Comparison of ENCODE assay signal across 8 cellular contexts in the genomic region with DNA sequence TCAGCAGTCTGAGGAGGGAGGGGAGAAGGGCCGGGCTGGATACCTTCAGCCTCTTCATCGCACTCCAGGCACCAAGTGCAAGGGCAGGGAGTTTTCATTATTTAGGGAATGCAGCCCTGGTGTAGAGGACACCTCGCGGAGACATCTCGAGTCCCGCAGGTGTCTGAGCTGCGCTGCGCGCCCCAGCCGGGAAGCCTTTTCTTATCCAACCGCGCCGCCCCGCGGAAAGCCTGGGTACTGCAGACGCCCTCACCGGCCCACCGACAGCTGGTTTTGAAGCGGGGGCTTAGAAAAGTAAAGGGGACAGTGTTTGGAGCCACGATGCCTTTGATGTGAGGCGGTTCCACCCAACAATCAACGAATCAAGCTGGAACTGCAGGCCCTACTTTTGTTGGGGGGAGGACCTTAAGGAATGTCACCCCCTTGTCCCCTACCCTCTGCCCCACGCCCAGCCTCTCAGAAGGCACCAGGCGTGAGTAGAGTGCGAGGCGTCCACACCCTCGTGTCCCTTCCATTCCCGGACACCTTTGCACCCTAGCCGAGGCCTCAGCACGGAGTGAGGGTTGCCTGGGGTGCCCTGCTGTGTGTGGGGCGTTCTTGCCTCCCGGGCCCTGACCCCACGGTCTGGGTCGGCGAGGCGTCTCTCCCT. TPM values are rescaled to one million over a fixed set of nuclear protein-coding genes. Genes with fewer than 3 reads are reported as not detected.
DNase-seq lines count a peak whose midpoint lies in the region; ATAC-seq and TF ChIP-seq lines count a peak whose summit lies in the region.

No MANE protein-coding gene starts in this region.

- peak; percentile 98 for TF ChIP-seq CTCF in epithelial cell of proximal tubule (conservative IDR thresholded peaks at IDR 0.05; ENCODE audit: low read depth, low read length)

- no peaks in the 10 kb centered on the region for H3K36me3 ChIP-seq in CD4-positive, CD25-positive, alpha-beta regulatory T cell (ENCODE audit: control insufficient read depth, insufficient read depth, low read length)

- no peak overlapping the region for H3K4me3 ChIP-seq in CD4-positive, CD25-positive, alpha-beta regulatory T cell (ENCODE audit: low read depth, low read length)
- H3K4me3 ChIP-seq in epithelial cell of proximal tubule (ENCODE audit: low read depth, low read length), result peak overlapping the region; percentile 52

- ATAC-seq in CD4-positive, CD25-positive, alpha-beta regulatory T cell (ENCODE audit: low read depth in 2 of 2), result peak; percentile 60 to 64

- no peaks in the 10 kb centered on the region for H3K9me3 ChIP-seq in CD4-positive, CD25-positive, alpha-beta regulatory T cell (ENCODE audit: control insufficient read depth in 2 of 2, low read length in 2 of 2)

- H3K36me3 Mint-ChIP-seq in CD4-positive, CD25-positive, alpha-beta regulatory T cell, result no peaks in the 10 kb centered on the region

- H3K27ac ChIP-seq in CD4-positive, CD25-positive, alpha-beta regulatory T cell (ENCODE audit: insufficient read depth, low read length, poor library complexity, severe bottlenecking), result no peak overlapping the region

- peaks cover 0 to 6% (median 0%) of the 10 kb centered on the region in 7 donors for H3K9me3 Mint-ChIP-seq in CD4-positive, CD25-positive, alpha-beta regulatory T cell

- peaks cover 27% of the 10 kb centered on the region for H3K27me3 ChIP-seq in CD4-positive, CD25-positive, alpha-beta regulatory T cell (ENCODE audit: control insufficient read depth, insufficient read depth, low read length)

- peaks cover 0 to 38% (median 23%) of the 10 kb centered on the region in 4 donors for H3K4me1 Mint-ChIP-seq in CD4-positive, CD25-positive, alpha-beta regulatory T cell

- H3K4me1 ChIP-seq in CD4-positive, CD25-positive, alpha-beta regulatory T cell (ENCODE audit: control insufficient read depth, insufficient read depth, low read length, poor library complexity, severe bottlenecking), result peaks cover 23% of the 10 kb centered on the region

- DNase-seq in CD4-positive, CD25-positive, alpha-beta regulatory T cell, result peak; percentile 62 to 79 (median 69)
- DNase-seq in HCEC 1CT (peak; percentile 25), NCI-H82 (lab: John Stamatoyannopoulos, UW) (peak; percentile 84), epithelial cell of proximal tubule (ENCODE audit: low read depth) (no peak), mucosa of gallbladder (ENCODE audit: low spot score) (peak; percentile 57), epidermal melanocyte (ENCODE audit: insufficient read length, low spot score) (no peak)
- DNase-seq in activated CD8-positive, alpha-beta memory T cell treated with anti-CD3 and anti-CD28 coated beads, Interleukin-2, amount 50 U/mL, for 48 hours, result peak; percentile 100
- DNase-seq in stimulated activated CD8-positive, alpha-beta memory T cell treated with anti-CD3 and anti-CD28 coated beads, Interleukin-7, amount 100 ng/mL, for 24 hours (ENCODE audit: low read depth), result peak; percentile 81

- H3K27ac Mint-ChIP-seq in CD4-positive, CD25-positive, alpha-beta regulatory T cell, result no peak overlapping the region

- peaks cover 62% of the 10 kb centered on the region for H3K27me3 Mint-ChIP-seq in CD4-positive, CD25-positive, alpha-beta regulatory T cell

- H3K4me3 Mint-ChIP-seq in CD4-positive, CD25-positive, alpha-beta regulatory T cell, result peak overlapping the region; percentile 66 to 83 (median 75)

RNA-seq across cellular contexts. Expression of gene NKX2-2, which starts 8.6 kb away (rescaled TPM):
- not detected for total RNA-seq in CD4-positive, CD25-positive, alpha-beta regulatory T cell
- not detected for polyA plus RNA-seq in CD4-positive, CD25-positive, alpha-beta regulatory T cell
- total RNA-seq in epithelial cell of proximal tubule (not detected in 2 replicates), mucosa of gallbladder (not detected)

Comparison
In these comparisons a context has a peak if more than half of its experiments do, and no peak if none do; other contexts are left out.
1. DNase-seq: peak in CD4-positive, CD25-positive, alpha-beta regulatory T cell (3 of 3), HCEC 1CT (single experiment), NCI-H82 (single experiment), activated CD8-positive, alpha-beta memory T cell treated with anti-CD3 and anti-CD28 coated beads, Interleukin-2, amount 50 U/mL, for 48 hours (single experiment), mucosa of gallbladder (single experiment) and stimulated activated CD8-positive, alpha-beta memory T cell treated with anti-CD3 and anti-CD28 coated beads, Interleukin-7, amount 100 ng/mL, for 24 hours (single experiment); none in epithelial cell of proximal tubule (single experiment) and epidermal melanocyte (single experiment).